In the genomic region with DNA sequence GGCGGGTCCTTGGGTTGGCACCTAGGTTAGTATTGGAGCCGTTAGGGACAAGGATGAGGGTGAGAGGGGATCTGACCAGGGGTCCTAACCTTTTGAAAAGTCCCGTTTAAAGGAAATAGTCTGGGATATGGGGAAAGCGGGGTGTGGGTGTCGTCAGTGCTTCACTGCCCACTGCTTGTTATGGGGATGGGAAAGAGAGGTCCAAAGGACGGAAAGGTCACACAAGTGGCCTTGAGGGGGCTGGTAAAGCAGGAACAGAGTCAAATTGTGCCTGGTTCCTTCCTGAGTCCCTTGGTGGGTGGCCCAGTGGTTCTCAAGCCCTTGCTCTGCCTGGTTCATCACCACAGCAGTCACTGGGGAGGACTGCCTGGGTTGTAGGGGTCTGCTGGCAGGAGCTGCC, we compare ENCODE assay signal across 1 cellular context.
TF ChIP-seq lines count a peak whose summit lies in the region.

No MANE protein-coding gene starts in this region.

TF ChIP-seq in WTC11, 78 proteins besides CTCF, POLR2A, EP300 and RAD21 (continued from another document):
- TF ChIP-seq, protein P1, sequence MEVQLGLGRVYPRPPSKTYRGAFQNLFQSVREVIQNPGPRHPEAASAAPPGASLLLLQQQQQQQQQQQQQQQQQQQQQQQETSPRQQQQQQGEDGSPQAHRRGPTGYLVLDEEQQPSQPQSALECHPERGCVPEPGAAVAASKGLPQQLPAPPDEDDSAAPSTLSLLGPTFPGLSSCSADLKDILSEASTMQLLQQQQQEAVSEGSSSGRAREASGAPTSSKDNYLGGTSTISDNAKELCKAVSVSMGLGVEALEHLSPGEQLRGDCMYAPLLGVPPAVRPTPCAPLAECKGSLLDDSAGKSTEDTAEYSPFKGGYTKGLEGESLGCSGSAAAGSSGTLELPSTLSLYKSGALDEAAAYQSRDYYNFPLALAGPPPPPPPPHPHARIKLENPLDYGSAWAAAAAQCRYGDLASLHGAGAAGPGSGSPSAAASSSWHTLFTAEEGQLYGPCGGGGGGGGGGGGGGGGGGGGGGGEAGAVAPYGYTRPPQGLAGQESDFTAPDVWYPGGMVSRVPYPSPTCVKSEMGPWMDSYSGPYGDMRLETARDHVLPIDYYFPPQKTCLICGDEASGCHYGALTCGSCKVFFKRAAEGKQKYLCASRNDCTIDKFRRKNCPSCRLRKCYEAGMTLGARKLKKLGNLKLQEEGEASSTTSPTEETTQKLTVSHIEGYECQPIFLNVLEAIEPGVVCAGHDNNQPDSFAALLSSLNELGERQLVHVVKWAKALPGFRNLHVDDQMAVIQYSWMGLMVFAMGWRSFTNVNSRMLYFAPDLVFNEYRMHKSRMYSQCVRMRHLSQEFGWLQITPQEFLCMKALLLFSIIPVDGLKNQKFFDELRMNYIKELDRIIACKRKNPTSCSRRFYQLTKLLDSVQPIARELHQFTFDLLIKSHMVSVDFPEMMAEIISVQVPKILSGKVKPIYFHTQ (CRISPR knock-in tag; IDR thresholded peaks at IDR 0.05) = peak; percentile 46; the same call in 1 of the 2 replicates
- TF ChIP-seq, protein P2, sequence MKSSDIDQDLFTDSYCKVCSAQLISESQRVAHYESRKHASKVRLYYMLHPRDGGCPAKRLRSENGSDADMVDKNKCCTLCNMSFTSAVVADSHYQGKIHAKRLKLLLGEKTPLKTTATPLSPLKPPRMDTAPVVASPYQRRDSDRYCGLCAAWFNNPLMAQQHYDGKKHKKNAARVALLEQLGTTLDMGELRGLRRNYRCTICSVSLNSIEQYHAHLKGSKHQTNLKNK (CRISPR knock-in tag; IDR thresholded peaks at IDR 0.05) = no peak
